In the genomic region with DNA sequence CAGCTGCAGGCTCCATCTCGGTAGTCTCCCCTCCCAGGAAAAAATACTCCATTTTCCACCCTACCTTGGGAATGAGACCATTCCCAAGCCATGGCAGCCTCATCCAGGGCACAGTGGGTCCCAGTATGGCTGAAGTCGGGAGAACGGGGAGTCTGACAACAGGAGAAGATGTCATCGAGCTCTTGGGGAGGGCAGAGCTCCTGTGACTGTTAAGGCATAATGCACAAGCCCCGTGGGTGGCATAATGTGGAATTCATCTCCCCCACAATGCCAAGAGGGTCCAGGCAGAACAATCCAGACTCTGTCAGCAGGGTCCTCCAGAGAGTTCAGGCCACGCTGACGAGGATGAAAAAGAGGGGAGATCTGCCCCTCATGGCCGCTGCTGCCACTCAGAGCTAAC, we compare ENCODE assay signal across 24 cellular contexts.
"Had no signal": no experiment of that assay in that cellular context is flagged by ENCODE, and none has a peak within 500 bp of the region (broad histone marks: within the 10 kb centered on the region; RNA-seq: fewer than 3 reads in every experiment).

No MANE protein-coding gene starts in this region.

- H3K9me3 ChIP-seq: colonic mucosa, esophagus muscularis mucosa, esophagus squamous epithelium, gastrocnemius medialis, gastroesophageal sphincter, heart left ventricle, heart right ventricle had no signal

- H3K27ac Mint-ChIP-seq: dendritic cell treated with granulocyte-macrophage colony-stimulating factor and Interleukin-4, amounts not matched to agents 40 ng/mL and 50 ng/mL, for 4 days; effector memory CD8-positive, alpha-beta T cell; endodermal cell had no signal

- DNase-seq: colonic mucosa; cortex of kidney; dermis blood vessel endothelial cell; dorsolateral prefrontal cortex; effector CD4-positive, alpha-beta T cell; effector CD8-positive, alpha-beta T cell; effector memory CD4-positive, alpha-beta T cell; effector memory CD8-positive, alpha-beta T cell; endodermal cell; erythroblast; esophagus squamous epithelium; foreskin fibroblast; foreskin keratinocyte; foreskin melanocyte; gastrocnemius medialis; glutamatergic neuron; heart left ventricle; heart right ventricle had no signal

- ATAC-seq: effector memory CD8-positive, alpha-beta T cell; esophagus mucosa; foreskin keratinocyte; gastrocnemius medialis; gastroesophageal sphincter; heart left ventricle had no signal

- H3K27ac ChIP-seq: colonic mucosa, coronary artery, dorsolateral prefrontal cortex, epithelial cell of prostate, esophagus muscularis mucosa, esophagus squamous epithelium, foreskin keratinocyte, gastrocnemius medialis, gastroesophageal sphincter, heart left ventricle, heart right ventricle had no signal

- H3K36me3 ChIP-seq: colonic mucosa, esophagus squamous epithelium, gastrocnemius medialis, gastroesophageal sphincter had no signal

- H3K9me3 Mint-ChIP-seq: dendritic cell treated with granulocyte-macrophage colony-stimulating factor and Interleukin-4, amounts not matched to agents 40 ng/mL and 50 ng/mL, for 4 days; effector memory CD8-positive, alpha-beta T cell; endodermal cell had no signal

- H3K4me3 Mint-ChIP-seq: dendritic cell treated with granulocyte-macrophage colony-stimulating factor and Interleukin-4, amounts not matched to agents 40 ng/mL and 50 ng/mL, for 4 days; effector memory CD8-positive, alpha-beta T cell; endodermal cell had no signal

- H3K4me3 ChIP-seq: colonic mucosa, coronary artery, dorsolateral prefrontal cortex, esophagus muscularis mucosa, esophagus squamous epithelium, gastrocnemius medialis, gastroesophageal sphincter, heart left ventricle, heart right ventricle had no signal

- H3K4me1 ChIP-seq: colonic mucosa, esophagus muscularis mucosa, foreskin keratinocyte, gastrocnemius medialis, gastroesophageal sphincter had no signal

- H3K27me3 ChIP-seq: colonic mucosa, esophagus muscularis mucosa, esophagus squamous epithelium, foreskin keratinocyte, gastrocnemius medialis, gastroesophageal sphincter, heart left ventricle, heart right ventricle had no signal
